Comparison of ENCODE assay signal across 17 cellular contexts in genomic region chr6:82416346-82416745, GRCh38. TPM values are rescaled to one million over a fixed set of nuclear protein-coding genes. Genes with fewer than 3 reads are reported as not detected.
A peak's percentile ranks its signal among the peaks of the same experiment; 100 is the strongest.
DNase-seq lines count a peak whose midpoint lies in the region; ATAC-seq, FAIRE-seq and TF ChIP-seq lines count a peak whose summit lies in the region.
"Had no signal": no experiment of that assay in that cellular context is flagged by ENCODE, and none has a peak within 500 bp of the region (broad histone marks: within the 10 kb centered on the region; RNA-seq: fewer than 3 reads in every experiment).

No MANE protein-coding gene starts in this region.

- H3K23ac ChIP-seq in mesenchymal stem cell (ENCODE audit: low read length in 2 of 2): no peak overlapping the region

- H3K9me1 ChIP-seq in keratinocyte (ENCODE audit: control insufficient read depth, extremely low read depth, insufficient read depth, low read length): no peaks in the 10 kb centered on the region

- peaks cover 8% of the 10 kb centered on the region for H3K9me3 Mint-ChIP-seq in MCF 10A (ENCODE audit: unreplicated experiment)
- H3K9me3 Mint-ChIP-seq: CD4-positive, alpha-beta T cell; H9; HFFc6 had no signal

- BruUV-seq in MCF 10A (replicated peaks; lab: Mats Ljungman, UMichigan) (no TSS peak), mammary epithelial cell (replicated peaks; lab: Mats Ljungman, UMichigan) (no TSS peak)

- WGBS in mammary epithelial cell (ENCODE audit: low coverage, missing lambda C conversion rate): 100% methylated on average over 2 of the region's 2 CpGs
- WGBS in mesenchymal stem cell: 75% methylated on average over 2 of the region's 2 CpGs

- H2BK5ac ChIP-seq in mesenchymal stem cell (ENCODE audit: low read depth, low read length, poor library complexity, severe bottlenecking): no peak overlapping the region

- peaks cover 34% of the 10 kb centered on the region for H3K4me1 Mint-ChIP-seq in MCF 10A (ENCODE audit: insufficient read depth, unreplicated experiment)
- H3K4me1 Mint-ChIP-seq: B cell, H9 had no signal

- no peaks in the 10 kb centered on the region for H3K27me3 Mint-ChIP-seq in MCF 10A (ENCODE audit: insufficient read depth, unreplicated experiment)
- H3K27me3 Mint-ChIP-seq: B cell; CD4-positive, alpha-beta T cell had no signal

- H3K9ac ChIP-seq in mammary epithelial cell (ENCODE audit: insufficient read depth, low read length): no peak overlapping the region
- no peak overlapping the region for H3K9ac ChIP-seq in keratinocyte (ENCODE audit: control insufficient read depth, extremely low read depth, insufficient read depth, low read length)
- no peak overlapping the region for H3K9ac ChIP-seq in mesenchymal stem cell (ENCODE audit: low read length)
- H3K9ac ChIP-seq: GM23248 had no signal

- DNase-seq in MCF 10A (ENCODE audit: unreplicated experiment): no peak
- no peak for DNase-seq in mammary epithelial cell
- DNase-seq in OCI-M1 (lab: John Stamatoyannopoulos, UW): peak; percentile 9
- DNase-seq in keratinocyte (ENCODE audit: low read depth, low spot score): no peak
- no peak for DNase-seq in mesenchymal stem cell
- no peak for DNase-seq in HEK293T (ENCODE audit: extremely low spot score)
- DNase-seq: C1 segment of cervical spinal cord; Calu3; CD4-positive, alpha-beta T cell; DMS79; H9 had no signal

- no peak overlapping the region for H3K14ac ChIP-seq in mesenchymal stem cell (ENCODE audit: low read length in 2 of 2)

- H2BK120ac ChIP-seq in mesenchymal stem cell (ENCODE audit: low read depth, low read length): no peak overlapping the region

- dilution Hi-C loops in mammary epithelial cell (cut with HindIII; ENCODE audit: low sequenced_read_pairs): no loop called here
- dilution Hi-C loops in keratinocyte (cut with MboI; ENCODE audit: extremely low pct_ligation_motif_present, low sequenced_read_pairs): no loop called here

- H3K18ac ChIP-seq in mesenchymal stem cell (ENCODE audit: low read depth in 1 of 2, low read length in 2 of 2): no peak overlapping the region

- H3K27me3 ChIP-seq in mammary epithelial cell (ENCODE audit: insufficient read depth, low read length) (no peaks in the 10 kb centered on the region), keratinocyte (ENCODE audit: control insufficient read depth, extremely low read depth, insufficient read depth, low read length) (no peaks in the 10 kb centered on the region), mesenchymal stem cell (ENCODE audit: control insufficient read depth in 1 of 2, insufficient read depth in 1 of 2, low read length in 2 of 2) (no peaks in the 10 kb centered on the region)

- no peak overlapping the region for H3K4me3 Mint-ChIP-seq in MCF 10A (ENCODE audit: unreplicated experiment)
- H3K4me3 Mint-ChIP-seq: B cell; CD4-positive, alpha-beta T cell; H9; HFFc6 had no signal

- ATAC-seq in HG02642 (IDR thresholded peaks at IDR 0.05; ENCODE audit: poor library complexity, unreplicated experiment): no peak
- ATAC-seq: GM12878 had no signal

- in situ Hi-C loops in mammary epithelial cell (cut with MboI; ENCODE audit: low sequenced_read_pairs in 2 of 2): no loop called here

- H2BK12ac ChIP-seq in mesenchymal stem cell (ENCODE audit: low read length in 2 of 2): no peak overlapping the region

- H3K4me2 ChIP-seq in mammary epithelial cell (ENCODE audit: insufficient read depth, low read depth, low read length): no peak overlapping the region
- H3K4me2 ChIP-seq in keratinocyte (ENCODE audit: control insufficient read depth, extremely low read depth, insufficient read depth, low read depth, low read length): no peak overlapping the region
- H3K4me2 ChIP-seq in mesenchymal stem cell (ENCODE audit: low read length, poor library complexity, severe bottlenecking): no peak overlapping the region

- CTCF ChIA-PET in MCF 10A (lab: Yijun Ruan, JAX): interaction anchor here (0.6 to 1.6 kb wide), 3 partner anchors 11 to 313 kb away, joined by 3 to 5 read pairs (median 5); no protein-coding TSS in a partner anchor
- CTCF ChIA-PET in mammary epithelial cell (lab: Charles Lee; ENCODE audit: low non-redundant PET): no interaction called here
- CTCF ChIA-PET in HEK293T (lab: Yijun Ruan, JAX): no interaction called here

- H3K9me3 ChIP-seq in mammary epithelial cell (replicated peaks; ENCODE audit: insufficient read depth, low read length) (no peaks in the 10 kb centered on the region), keratinocyte (ENCODE audit: control insufficient read depth, low read depth, low read length) (no peaks in the 10 kb centered on the region), mesenchymal stem cell (ENCODE audit: control insufficient read depth, low read length) (no peaks in the 10 kb centered on the region)

- no peak overlapping the region for H4K8ac ChIP-seq in mesenchymal stem cell (ENCODE audit: low read length)

- H3K27ac ChIP-seq in mammary epithelial cell (ENCODE audit: insufficient read depth, low read depth, low read length) (no peak overlapping the region), keratinocyte (ENCODE audit: control insufficient read depth, insufficient read depth, low read length) (no peak overlapping the region), mesenchymal stem cell (ENCODE audit: low read length, poor library complexity, severe bottlenecking) (no peak overlapping the region)
- H3K27ac ChIP-seq: GM23248, HL-60 had no signal

- no peak overlapping the region for H2AK5ac ChIP-seq in mesenchymal stem cell (ENCODE audit: low read length, severe bottlenecking)

- POLR2A ChIA-PET in MCF 10A (lab: Yijun Ruan, JAX) (interaction anchor here (0.9 to 1.6 kb wide), 4 partner anchors 11 to 52 kb away, joined by 3 to 6 read pairs (median 4); partner anchors contain the start of gene TPBG), HEK293T (lab: Yijun Ruan, JAX) (no interaction called here)

- H3K4me3 ChIP-seq in mammary epithelial cell (replicated peaks in 1 of 3; ENCODE audit: insufficient read depth in 1 of 3, low read depth in 2 of 3, low read length in 3 of 3) (no peak overlapping the region), keratinocyte (ENCODE audit: control insufficient read depth in 2 of 3, extremely low read depth in 1 of 3, insufficient read depth in 2 of 3, low read depth in 1 of 3, low read length in 3 of 3) (no peak overlapping the region), mesenchymal stem cell (ENCODE audit: insufficient read depth in 1 of 2, low read depth in 1 of 2, low read length in 2 of 2) (no peak overlapping the region)
- H3K4me3 ChIP-seq: GM12878, GM23248 had no signal

- TF ChIP-seq CTCF in MCF 10A (IDR thresholded peaks at IDR 0.05; ENCODE audit: unreplicated experiment): no peak
- no peak for TF ChIP-seq CTCF in mammary epithelial cell (conservative IDR thresholded peaks at IDR 0.05 in 1 of 2, IDR thresholded peaks at IDR 0.05 in 1 of 2; ENCODE audit: extremely low read depth in 1 of 2, insufficient read depth in 1 of 2, low read depth in 1 of 2, low read length in 2 of 2)
- TF ChIP-seq CTCF in keratinocyte (optimal IDR thresholded peaks at IDR 0.05 in 1 of 3, IDR thresholded peaks at IDR 0.05 in 1 of 3, conservative IDR thresholded peaks at IDR 0.05 in 1 of 3; ENCODE audit: extremely low read depth in 1 of 3, insufficient read depth in 2 of 3, low read length in 3 of 3): no peak

- peak; percentile 48 for FAIRE-seq in keratinocyte (lab: Jason Lieb, UNC)
- FAIRE-seq: GM12878 had no signal

- no peak overlapping the region for H2BK15ac ChIP-seq in mesenchymal stem cell (ENCODE audit: low read depth, poor library complexity, severe bottlenecking)

- H3K36me3 Mint-ChIP-seq in MCF 10A (ENCODE audit: insufficient read depth, unreplicated experiment): no peaks in the 10 kb centered on the region

- H3K79me2 ChIP-seq in mammary epithelial cell (ENCODE audit: insufficient read depth, low read length): no peaks in the 10 kb centered on the region
- no peaks in the 10 kb centered on the region for H3K79me2 ChIP-seq in keratinocyte (ENCODE audit: control insufficient read depth, insufficient read depth, low read length)

- no peak overlapping the region for H4K91ac ChIP-seq in mesenchymal stem cell (ENCODE audit: low read length)

- intact Hi-C loops in MCF 10A (cut with micrococcal nuclease): no loop called here
- intact Hi-C loops in mammary epithelial cell (cut with micrococcal nuclease): no loop called here

- no peaks in the 10 kb centered on the region for H3K36me3 ChIP-seq in mammary epithelial cell (ENCODE audit: insufficient read depth, low read length)
- H3K36me3 ChIP-seq in keratinocyte (ENCODE audit: control insufficient read depth in 2 of 2, extremely low read depth in 1 of 2, insufficient read depth in 2 of 2, low read length in 2 of 2): no peaks in the 10 kb centered on the region
- H3K36me3 ChIP-seq in mesenchymal stem cell (ENCODE audit: control insufficient read depth in 1 of 2, insufficient read depth in 2 of 2, low read depth in 1 of 2, low read length in 2 of 2): no peaks in the 10 kb centered on the region

- peaks cover 11% of the 10 kb centered on the region for H3K4me1 ChIP-seq in mammary epithelial cell (ENCODE audit: insufficient read depth, low read length)
- peaks cover 11% of the 10 kb centered on the region for H3K4me1 ChIP-seq in keratinocyte (ENCODE audit: control insufficient read depth, extremely low read depth, insufficient read depth, low read length)
- H3K4me1 ChIP-seq in mesenchymal stem cell (ENCODE audit: control insufficient read depth, insufficient read depth, low read depth, low read length): no peaks in the 10 kb centered on the region

- H4K20me1 ChIP-seq in mammary epithelial cell (ENCODE audit: insufficient read depth, low read length) (no peaks in the 10 kb centered on the region), keratinocyte (ENCODE audit: control insufficient read depth, extremely low read depth, insufficient read depth, low read length) (no peaks in the 10 kb centered on the region)

- H2AFZ ChIP-seq in mammary epithelial cell (ENCODE audit: low read depth, low read length): no peak overlapping the region
- H2AFZ ChIP-seq in keratinocyte (ENCODE audit: control insufficient read depth, low read length): no peak overlapping the region
- no peak overlapping the region for H2AFZ ChIP-seq in mesenchymal stem cell (ENCODE audit: low read depth, low read length)
- H2AFZ ChIP-seq: GM23248 had no signal

- peak overlapping the region; percentile 91 for H3K27ac Mint-ChIP-seq in MCF 10A (ENCODE audit: low read depth, unreplicated experiment)
- H3K27ac Mint-ChIP-seq: B cell; CD4-positive, alpha-beta T cell; H9; HFFc6 had no signal

- H3K79me1 ChIP-seq in mesenchymal stem cell (replicated peaks; ENCODE audit: low read length, poor library complexity, severe bottlenecking): no peaks in the 10 kb centered on the region

- H3K4ac ChIP-seq in mesenchymal stem cell (ENCODE audit: low read depth in 1 of 2, low read length in 2 of 2): no peak overlapping the region

RNA-seq across cellular contexts. Expression of gene TPBG, which starts 52.7 kb away (rescaled TPM):
- 72.9 and 96.9 TPM in 2 replicates for total RNA-seq in MCF 10A (2022)
- total RNA-seq in mammary epithelial cell: 100 to 1,000 TPM in 1 of 2 donors, 10 to 100 TPM in 1; 62.8 to 115 TPM
- 95.2 TPM for polyA plus RNA-seq in mammary epithelial cell
- 53.5 TPM for polyA minus RNA-seq in mammary epithelial cell
- 55.7 to 81.8 TPM (median 69.1 TPM) in 3 replicates for polyA plus RNA-seq in keratinocyte
- 35.9 TPM for polyA plus RNA-seq in keratinocyte (2011; ENCODE audit: low read depth)
- 25.4 and 40.6 TPM in 2 replicates for polyA plus RNA-seq in keratinocyte (2011; cell fraction: cytosol; rRNA removed)
- polyA plus RNA-seq in keratinocyte (2011; cell fraction: nucleus; rRNA removed): 274 and 296 TPM in 2 replicates
- 47.0 and 102 TPM in 2 replicates for polyA plus RNA-seq in keratinocyte (2012; ENCODE audit: low replicate concordance)
- polyA minus RNA-seq in keratinocyte: 20.0 to 45.0 TPM (median 36.4 TPM) in 3 replicates
- polyA minus RNA-seq in keratinocyte (2011; cell fraction: cytosol; rRNA and poly(A)+ RNA removed): 42.8 TPM
- polyA minus RNA-seq in keratinocyte (2011; cell fraction: nucleus; rRNA and poly(A)+ RNA removed): 129 and 153 TPM in 2 replicates
- polyA plus RNA-seq in mesenchymal stem cell (2013, experiment 1 of 2): 55.2 TPM
- 56.5 TPM for polyA plus RNA-seq in mesenchymal stem cell (2013, experiment 2 of 2)
- total RNA-seq: B cell had no signal
